ENCODE assay signal across 8 cellular contexts in the genomic region with DNA sequence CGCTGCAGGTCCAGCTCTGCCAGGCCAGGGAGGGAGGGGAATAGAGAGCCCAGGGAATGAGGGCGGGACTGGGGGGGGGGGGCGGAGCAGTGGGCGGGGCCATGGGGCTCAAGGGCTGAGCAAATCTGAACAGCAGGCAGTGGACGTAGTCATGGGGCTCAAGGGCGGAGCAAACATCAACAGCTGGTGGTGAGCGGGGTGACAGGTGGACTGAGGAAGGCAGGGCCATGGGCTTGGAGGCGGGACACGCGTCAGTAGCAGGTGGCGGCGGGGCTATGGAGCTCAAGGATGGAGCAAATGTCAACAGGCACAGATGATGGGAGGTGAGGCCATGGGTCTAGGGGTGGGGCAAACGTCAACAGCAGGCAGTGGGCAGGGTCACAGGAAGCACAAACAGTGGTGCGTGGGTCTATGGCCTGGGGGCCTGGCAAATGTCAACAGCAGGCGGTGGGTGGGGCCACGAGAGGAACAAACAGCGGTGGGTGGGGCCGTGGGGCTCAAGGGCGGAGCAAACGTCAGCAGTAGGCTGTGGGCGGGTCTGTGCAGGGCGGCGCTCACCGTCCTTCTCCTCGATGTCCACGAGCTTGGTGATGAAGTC. TPM values are rescaled to one million over a fixed set of nuclear protein-coding genes. Genes with fewer than 3 reads are reported as not detected.
DNase-seq lines count a peak whose midpoint lies in the region; ATAC-seq and TF ChIP-seq lines count a peak whose summit lies in the region.
"Not testable (repeated sequence)": the region's sequence is repeated elsewhere in the genome, so short reads cannot be mapped to it uniquely, and the experiment has no call there.

No MANE protein-coding gene starts in this region.

- H3K36me3 Mint-ChIP-seq in activated naive CD4-positive, alpha-beta T cell treated with anti-CD3 and anti-CD28 coated beads for 36 hours (ENCODE audit: low read depth); neural progenitor cell: not testable (repeated sequence)

- intact Hi-C loops in activated naive CD4-positive, alpha-beta T cell treated with anti-CD3 and anti-CD28 coated beads for 36 hours (cut with micrococcal nuclease) = not testable (repeated sequence)

- DNase-seq in Daoy (ENCODE audit: low read depth) (peak; percentile 54), NAMALWA (ENCODE audit: low spot score) (peak; percentile 98), foreskin keratinocyte (peak in 1 of 2 donors; percentile 47), neural progenitor cell (ENCODE audit: low spot score) (peak; percentile 57)
- peak; percentile 88 for DNase-seq in activated naive CD4-positive, alpha-beta T cell treated with anti-CD3 and anti-CD28 coated beads for 36 hours
- DNase-seq in stimulated activated naive CD4-positive, alpha-beta T cell treated with Interleukin-2 at 50 U/mL for 16 hours (lab: John Stamatoyannopoulos, UW) = peak; percentile 79

- H3K27ac ChIP-seq in HEK293 (ENCODE audit: extremely low read depth, low read depth, low read length); foreskin keratinocyte; neural progenitor cell: not testable (repeated sequence)

- H3K36me3 ChIP-seq in HEK293 (ENCODE audit: control insufficient read depth in 2 of 2, insufficient read depth in 1 of 2, low read length in 2 of 2); neural progenitor cell: not testable (repeated sequence)

- H2AFZ ChIP-seq in neural progenitor cell (replicated peaks) = not testable (repeated sequence)

- H3F3A ChIP-seq in neural progenitor cell (ENCODE audit: low read depth) = peaks cover 16% of the 10 kb centered on the region

- CTCF ChIA-PET in HEK293 (lab: Yijun Ruan, JAX); activated naive CD4-positive, alpha-beta T cell treated with anti-CD3 and anti-CD28 coated beads for 36 hours (lab: Charles Lee): not testable (repeated sequence)

- not testable (repeated sequence) for H3K27me3 Mint-ChIP-seq in activated naive CD4-positive, alpha-beta T cell treated with anti-CD3 and anti-CD28 coated beads for 36 hours (ENCODE audit: low read depth)
- peaks cover 14% of the 10 kb centered on the region for H3K27me3 Mint-ChIP-seq in neural progenitor cell (ENCODE audit: insufficient read depth, low read depth)

- TF ChIP-seq CTCF in HEK293 (tag by site-specific recombination; IDR thresholded peaks at IDR 0.05); foreskin keratinocyte (conservative IDR thresholded peaks at IDR 0.05); neural progenitor cell (IDR thresholded peaks at IDR 0.05): not testable (repeated sequence)

- H3K4me3 ChIP-seq in HEK293 (ENCODE audit: low read depth, low read length) (peak overlapping the region; percentile 34), neural progenitor cell (peak overlapping the region; percentile 13)

- peak overlapping the region; percentile 42 for H3K27ac Mint-ChIP-seq in activated naive CD4-positive, alpha-beta T cell treated with anti-CD3 and anti-CD28 coated beads for 36 hours
- not testable (repeated sequence) for H3K27ac Mint-ChIP-seq in neural progenitor cell

- not testable (repeated sequence) for H3K4me1 ChIP-seq in HEK293 (ENCODE audit: control insufficient read depth, insufficient read depth, low read length); foreskin keratinocyte; neural progenitor cell

- not testable (repeated sequence) for H3K27me3 ChIP-seq in foreskin keratinocyte
- peaks cover 45% of the 10 kb centered on the region for H3K27me3 ChIP-seq in neural progenitor cell

- peak overlapping the region; percentile 68 for H3K4me2 ChIP-seq in neural progenitor cell

- H3K79me2 ChIP-seq in neural progenitor cell (ENCODE audit: low read depth) = not testable (repeated sequence)

- not testable (repeated sequence) for H3K9ac ChIP-seq in neural progenitor cell

- not testable (repeated sequence) for H3K9me3 ChIP-seq in HEK293 (ENCODE audit: control insufficient read depth, insufficient read depth, low read depth, low read length); neural progenitor cell (ENCODE audit: low read depth)

- ATAC-seq in SK-N-SH treated with all-trans-retinoic acid at 6 μM for 48 hours = peak; percentile 87
- ATAC-seq in foreskin keratinocyte = peak; percentile 68

- H3K4me3 Mint-ChIP-seq in activated naive CD4-positive, alpha-beta T cell treated with anti-CD3 and anti-CD28 coated beads for 36 hours = peak overlapping the region; percentile 62
- peak overlapping the region; percentile 81 for H3K4me3 Mint-ChIP-seq in neural progenitor cell

- peaks cover 14% of the 10 kb centered on the region for H3K4me1 Mint-ChIP-seq in activated naive CD4-positive, alpha-beta T cell treated with anti-CD3 and anti-CD28 coated beads for 36 hours (ENCODE audit: low read depth)
- H3K4me1 Mint-ChIP-seq in neural progenitor cell = not testable (repeated sequence)

- H3K9me3 Mint-ChIP-seq in activated naive CD4-positive, alpha-beta T cell treated with anti-CD3 and anti-CD28 coated beads for 36 hours; neural progenitor cell: not testable (repeated sequence)

- H4K20me1 ChIP-seq in neural progenitor cell (ENCODE audit: low read depth) = not testable (repeated sequence)

- POLR2A ChIA-PET in HEK293 (lab: Yijun Ruan, JAX) = interaction anchor here (0.6 kb wide), 1 partner anchor 436 kb away, joined by 3 read pairs; no protein-coding TSS in a partner anchor

TF ChIP-seq in HEK293, 187 proteins besides CTCF, POLR2A, EP300 and RAD21 (continues in another document):
- TF ChIP-seq GLIS2 (tag by site-specific recombination; IDR thresholded peaks at IDR 0.05) (peak; percentile 87), SCRT1 (tag by site-specific recombination; IDR thresholded peaks at IDR 0.05; ENCODE audit: borderline replicate concordance) (peak; percentile 90), ZIC2 (tag by site-specific recombination; IDR thresholded peaks at IDR 0.05) (0 out of 2 replicates have a peak, but pooled peaks have one; percentile 12), SP3 (tag by site-specific recombination; IDR thresholded peaks at IDR 0.05) (peak; percentile 93)

RNA-seq across cellular contexts. Expression of a gene that starts 5.4 kb away (rescaled TPM):
- 183 and 191 TPM in 2 replicates for total RNA-seq in Daoy (2014; rRNA removed; shearing (Covaris generic))
- 10 to 100 TPM; 82.3 TPM for total RNA-seq in activated naive CD4-positive, alpha-beta T cell treated with anti-CD3 and anti-CD28 coated beads for 36 hours
- 140 and 145 TPM in 2 replicates for total RNA-seq in foreskin keratinocyte
- polyA plus RNA-seq in foreskin keratinocyte = 143 and 150 TPM in 2 replicates
- total RNA-seq in neural progenitor cell (ENCODE audit: low replicate concordance) = 31.4 and 59.5 TPM in 2 replicates

RNA-seq across cellular contexts. Expression of a gene that starts 26.3 kb away (rescaled TPM):
- total RNA-seq in Daoy (2014; rRNA removed; shearing (Covaris generic)) = 0.39 TPM in 1 of 2 replicates, not detected in the other
- under 1 TPM in 1 of 2 experiments, not detected in 1; 0.24 TPM for total RNA-seq in activated naive CD4-positive, alpha-beta T cell treated with anti-CD3 and anti-CD28 coated beads for 36 hours
- 0.11 TPM in 1 of 2 replicates, not detected in the other for total RNA-seq in foreskin keratinocyte
- polyA plus RNA-seq in foreskin keratinocyte = 0.08 TPM in 1 of 2 replicates, not detected in the other
- total RNA-seq in neural progenitor cell (ENCODE audit: low replicate concordance) = 11.2 and 11.3 TPM in 2 replicates

RNA-seq across cellular contexts. Expression of a gene that starts 41.4 kb away (rescaled TPM):
- not detected in 2 replicates for total RNA-seq in Daoy (2014; rRNA removed; shearing (Covaris generic))
- total RNA-seq in activated naive CD4-positive, alpha-beta T cell treated with anti-CD3 and anti-CD28 coated beads for 36 hours = not detected
- total RNA-seq in foreskin keratinocyte (not detected in 2 replicates), neural progenitor cell (ENCODE audit: low replicate concordance) (not detected in 2 replicates)
- not detected in 2 replicates for polyA plus RNA-seq in foreskin keratinocyte

RNA-seq across cellular contexts. Expression of a gene that starts 43.3 kb away (rescaled TPM):
- total RNA-seq in Daoy (2014; rRNA removed; shearing (Covaris generic)) = 16.2 and 24.1 TPM in 2 replicates
- total RNA-seq in activated naive CD4-positive, alpha-beta T cell treated with anti-CD3 and anti-CD28 coated beads for 36 hours = 10 to 100 TPM; 27.1 to 29.4 TPM
- total RNA-seq in foreskin keratinocyte (11.1 and 11.9 TPM in 2 replicates), neural progenitor cell (ENCODE audit: low replicate concordance) (5.9 and 16.4 TPM in 2 replicates)
- polyA plus RNA-seq in foreskin keratinocyte = 9.6 and 9.8 TPM in 2 replicates
